Comparison of ENCODE assay signal across 9 cellular contexts in genomic region chr6:26365633-26365995, GRCh38. TPM values are rescaled to one million over a fixed set of nuclear protein-coding genes. Genes with fewer than 3 reads are reported as not detected.
DNase-seq lines count a peak whose midpoint lies in the region; ATAC-seq, FAIRE-seq and TF ChIP-seq lines count a peak whose summit lies in the region.
"Had no signal": no experiment of that assay in that cellular context is flagged by ENCODE, and none has a peak within 500 bp of the region (broad histone marks: within the 10 kb centered on the region; RNA-seq: fewer than 3 reads in every experiment).

No MANE protein-coding gene starts in this region.

- ATAC-seq in HG03135 (IDR thresholded peaks at IDR 0.05; ENCODE audit: unreplicated experiment) (no peak), GM18868 (IDR thresholded peaks at IDR 0.05; ENCODE audit: unreplicated experiment) (no peak)

- H3K27ac ChIP-seq in AG04450 (ENCODE audit: low read depth, low read length) (peak overlapping the region; percentile 89), H1 (ENCODE audit: low read depth, low read length) (peak overlapping the region; percentile 28; the same call in 1 of the 2 replicates), neural progenitor cell (no peak overlapping the region)

- 0 out of 2 replicates have a peak overlapping the region, but pooled peaks have one; percentile 5 for H2BK12ac ChIP-seq in H1 (ENCODE audit: low read depth, low read length)

- H3K4ac ChIP-seq in H1 (replicated peaks; ENCODE audit: insufficient read length, low read depth, low read length), result no peak overlapping the region

- no peak overlapping the region for H2BK20ac ChIP-seq in H1 (ENCODE audit: low read length)

- CTCF ChIA-PET in AG04450 (lab: Charles Lee), result no interaction called here
- CTCF ChIA-PET in H1 (lab: Charles Lee; ENCODE audit: partially characterized antibody), result no interaction called here

- H2BK5ac ChIP-seq in H1 (ENCODE audit: low read depth, low read length), result no peak overlapping the region

- 31% methylated on average over 1 of the region's 1 CpG; no CpG with 5 or more reads in 1 of the 2 experiments for WGBS in H1 (ENCODE audit: extremely low coverage in 1 of 2, insufficient coverage in 1 of 2, insufficient read length in 1 of 2, insufficient replicate concordance in 2 of 2, low coverage in 1 of 2, low lambda C conversion rate in 2 of 2, missing lambda C conversion rate in 1 of 2), 2 experiments

- no peaks in the 10 kb centered on the region for H3K79me1 ChIP-seq in H1 (ENCODE audit: low read depth, low read length)

- H4K8ac ChIP-seq in H1 (ENCODE audit: extremely low read depth, insufficient read depth, low read length), result no peak overlapping the region

- no peaks in the 10 kb centered on the region for H3K36me3 Mint-ChIP-seq in neural progenitor cell

- no peaks in the 10 kb centered on the region for H3F3A ChIP-seq in neural progenitor cell (ENCODE audit: low read depth)

- POLR2A ChIA-PET in AG04450 (lab: Yijun Ruan, JAX), result no interaction called here
- POLR2A ChIA-PET in H1 (lab: Charles Lee; ENCODE audit: partially characterized antibody), result no interaction called here

- TF ChIP-seq POLR2A in H1 (IDR thresholded peaks at IDR 0.05; ENCODE audit: control extremely low read depth in 1 of 2, low read depth in 2 of 2, low read length in 2 of 2), result no peak

- peaks cover 4% of the 10 kb centered on the region for H3K27me3 Mint-ChIP-seq in neural progenitor cell (ENCODE audit: insufficient read depth, low read depth)
- H3K27me3 Mint-ChIP-seq: progenitor cell of endocrine pancreas had no signal

- H4K20me1 ChIP-seq in H1 (replicated peaks in 1 of 2; ENCODE audit: control insufficient read depth in 1 of 2, insufficient read depth in 2 of 2, low read length in 2 of 2) (no peaks in the 10 kb centered on the region), neural progenitor cell (ENCODE audit: low read depth) (no peaks in the 10 kb centered on the region)

- peak overlapping the region; percentile 76 to 77 for H3K4me2 ChIP-seq in H1 (ENCODE audit: insufficient read depth in 1 of 2, low read depth in 2 of 2, low read length in 2 of 2)
- H3K4me2 ChIP-seq in neural progenitor cell, result peak overlapping the region; percentile 80

- H4K5ac ChIP-seq in H1 (ENCODE audit: insufficient read length, low read depth, low read length), result no peak overlapping the region

- H3K23me2 ChIP-seq in H1 (ENCODE audit: low read depth, low read length), result peaks cover 4% of the 10 kb centered on the region; the same call in 1 of the 2 replicates

- H3K23ac ChIP-seq in H1 (ENCODE audit: insufficient read length), result no peak overlapping the region

- H3K27me3 ChIP-seq in AG04450 (ENCODE audit: control insufficient read depth, insufficient read depth, low read length), result no peaks in the 10 kb centered on the region
- no peaks in the 10 kb centered on the region for H3K27me3 ChIP-seq in H1 (replicated peaks in 1 of 4; ENCODE audit: control insufficient read depth in 3 of 4, extremely low read depth in 1 of 4, insufficient read depth in 3 of 4, low read length in 3 of 4)
- H3K27me3 ChIP-seq in neural progenitor cell, result no peaks in the 10 kb centered on the region

- no peaks in the 10 kb centered on the region for H3K9me3 Mint-ChIP-seq in neural progenitor cell

- no peaks in the 10 kb centered on the region for H3K36me3 ChIP-seq in H1 (ENCODE audit: control insufficient read depth in 2 of 4, insufficient read depth in 4 of 4, low read length in 3 of 4)
- H3K36me3 ChIP-seq in neural progenitor cell, result no peaks in the 10 kb centered on the region

- TF ChIP-seq RAD21 in H1 (IDR thresholded peaks at IDR 0.05 in 1 of 2, conservative IDR thresholded peaks at IDR 0.05 in 1 of 2; ENCODE audit: low read depth in 2 of 2, low read length in 2 of 2), result no peak

- H3K9me3 ChIP-seq in AG04450 (ENCODE audit: control insufficient read depth, insufficient read depth, low read length) (no peaks in the 10 kb centered on the region), H1 (ENCODE audit: insufficient read depth in 2 of 2, low read depth in 1 of 2, low read length in 1 of 2) (no peaks in the 10 kb centered on the region), neural progenitor cell (ENCODE audit: low read depth) (no peaks in the 10 kb centered on the region)

- no peak overlapping the region for H4K91ac ChIP-seq in H1 (replicated peaks; ENCODE audit: insufficient read length, low read length)

- H2AK5ac ChIP-seq in H1 (ENCODE audit: low read depth, low read length), result no peak overlapping the region

- H3K79me2 ChIP-seq in H1 (ENCODE audit: control insufficient read depth in 1 of 2, insufficient read depth in 2 of 2, low read length in 2 of 2), result no peaks in the 10 kb centered on the region
- H3K79me2 ChIP-seq in neural progenitor cell (ENCODE audit: low read depth), result no peaks in the 10 kb centered on the region

- H3K27ac Mint-ChIP-seq in neural progenitor cell, result no peak overlapping the region
- H3K27ac Mint-ChIP-seq: progenitor cell of endocrine pancreas had no signal

- H3K14ac ChIP-seq in H1 (ENCODE audit: insufficient read length), result no peak overlapping the region

- FAIRE-seq in H1 (lab: Jason Lieb, UNC), result no peak

- no peak overlapping the region for H3K18ac ChIP-seq in H1 (ENCODE audit: extremely low read depth, low read length)

- no peaks in the 10 kb centered on the region; a peak in 1 of 7 replicates for H3K4me1 ChIP-seq in H1 (replicated peaks in 1 of 4; ENCODE audit: control insufficient read depth in 3 of 4, insufficient read depth in 4 of 4, low read length in 3 of 4)
- H3K4me1 ChIP-seq in neural progenitor cell, result no peaks in the 10 kb centered on the region

- H3K4me3 Mint-ChIP-seq in neural progenitor cell, result no peak overlapping the region

- no peak for TF ChIP-seq EP300 in H1 (IDR thresholded peaks at IDR 0.05; ENCODE audit: borderline replicate concordance in 1 of 2, low read depth in 2 of 2, low read length in 2 of 2)

- peak overlapping the region in 3 of 4 experiments; percentile 6 to 68 (median 60); a peak in 4 of 7 replicates for H3K9ac ChIP-seq in H1 (replicated peaks in 1 of 4; ENCODE audit: extremely low read depth in 1 of 4, low read depth in 3 of 4, low read length in 3 of 4)
- H3K9ac ChIP-seq in neural progenitor cell, result no peak overlapping the region

- peak overlapping the region; percentile 76 for H3K4me3 ChIP-seq in AG04450 (ENCODE audit: low read depth, low read length)
- peak overlapping the region; percentile 83 for H3K4me3 ChIP-seq in Jurkat, Clone E6-1 (ENCODE audit: low read length)
- peak overlapping the region; percentile 44 to 85 (median 63); a peak in 6 of 8 replicates for H3K4me3 ChIP-seq in H1 (ENCODE audit: extremely low read depth in 1 of 4, insufficient read depth in 2 of 4, low read depth in 3 of 4, low read length in 4 of 4)
- H3K4me3 ChIP-seq in neural progenitor cell, result peak overlapping the region; percentile 67

- DNase-seq in AG04450 (ENCODE audit: low read depth, low spot score), result no peak
- DNase-seq in Jurkat, Clone E6-1 (ENCODE audit: low read depth, low spot score), result no peak
- no peak for DNase-seq in H1 (ENCODE audit: low read depth in 1 of 2, low spot score in 2 of 2)
- DNase-seq in neural progenitor cell (ENCODE audit: low spot score), result no peak
- no peak for DNase-seq in kidney glomerular epithelial cell (lab: John Stamatoyannopoulos, UW)
- DNase-seq in NCI-H748 treated with DMSO at 0.1 percent for 48 hours (lab: John Stamatoyannopoulos, UW), result no peak

- H2AFZ ChIP-seq in H1 (ENCODE audit: low read length) (peak overlapping the region; percentile 100), neural progenitor cell (replicated peaks) (peak overlapping the region; percentile 95)

- no peak overlapping the region for H2BK15ac ChIP-seq in H1 (ENCODE audit: low read length)

- no peak overlapping the region for H2BK120ac ChIP-seq in H1 (replicated peaks; ENCODE audit: low read depth, low read length)

- H3K4me1 Mint-ChIP-seq in neural progenitor cell, result no peaks in the 10 kb centered on the region

- no peak for TF ChIP-seq CTCF in AG04450 (IDR thresholded peaks at IDR 0.05; ENCODE audit: low read depth, low read length)
- no peak for TF ChIP-seq CTCF in H1 (IDR thresholded peaks at IDR 0.05; ENCODE audit: control extremely low read depth in 1 of 3, insufficient read depth in 1 of 3, low read depth in 1 of 3, low read length in 3 of 3)
- no peak for TF ChIP-seq CTCF in neural progenitor cell (IDR thresholded peaks at IDR 0.05)

- no peak overlapping the region for H3K56ac ChIP-seq in H1 (replicated peaks; ENCODE audit: insufficient read length, low read depth, low read length)

RNA-seq across cellular contexts. Expression of gene BTN3A2, which starts 0.6 kb away (rescaled TPM):
- polyA plus RNA-seq in AG04450 (2011; rRNA removed) (41.2 TPM in 2 replicates), H1 (2011; rRNA removed) (3.4 and 5.3 TPM in 2 replicates)
- polyA minus RNA-seq in AG04450 (2011; rRNA and poly(A)+ RNA removed), result 25.8 and 27.3 TPM in 2 replicates
- polyA plus RNA-seq in Jurkat, Clone E6-1 (2012; ENCODE audit: insufficient read depth, insufficient read length), result 37.9 TPM
- 5.5 and 5.6 TPM in 2 replicates for total RNA-seq in H1 (2021; fragmentation: NEBNext Ultra II Directional; extraction: Animal tissue kit (Norgen Biotek cat#: 25700))
- 5.5 TPM for polyA plus RNA-seq in H1 (2011; cell fraction: cytosol; rRNA removed)
- polyA plus RNA-seq in H1 (2011; cell fraction: nucleus; rRNA removed), result 11.3 TPM
- 5.5 to 11.8 TPM (median 7.3 TPM) in 4 replicates for polyA plus RNA-seq in H1 (2012, experiment 1 of 2)
- polyA plus RNA-seq in H1 (2012, experiment 2 of 2), result 1.1 TPM
- 5.9 TPM for polyA plus RNA-seq in H1 (2013, experiment 1 of 2)
- 5.8 TPM for polyA plus RNA-seq in H1 (2013, experiment 2 of 2)
- polyA minus RNA-seq in H1 (2011; rRNA and poly(A)+ RNA removed), result 11.7 and 14.0 TPM in 2 replicates
- polyA minus RNA-seq in H1 (2011; cell fraction: cytosol; rRNA and poly(A)+ RNA removed), result 2.0 TPM
- polyA minus RNA-seq in H1 (2011; cell fraction: nucleus; rRNA and poly(A)+ RNA removed), result 9.5 TPM
- total RNA-seq in neural progenitor cell (ENCODE audit: low replicate concordance), result 3.2 and 5.9 TPM in 2 replicates

RNA-seq across cellular contexts. Expression of gene BTN2A2, which starts 17.3 kb away (rescaled TPM):
- polyA plus RNA-seq in AG04450 (2011; rRNA removed) (14.0 and 15.5 TPM in 2 replicates), H1 (2011; rRNA removed) (12.2 and 14.9 TPM in 2 replicates)
- polyA minus RNA-seq in AG04450 (2011; rRNA and poly(A)+ RNA removed), result 30.0 and 35.8 TPM in 2 replicates
- polyA plus RNA-seq in Jurkat, Clone E6-1 (2012; ENCODE audit: insufficient read depth, insufficient read length), result 12.2 TPM
- total RNA-seq in H1 (2021; fragmentation: NEBNext Ultra II Directional; extraction: Animal tissue kit (Norgen Biotek cat#: 25700)), result 16.0 and 20.2 TPM in 2 replicates
- 18.5 TPM for polyA plus RNA-seq in H1 (2011; cell fraction: cytosol; rRNA removed)
- polyA plus RNA-seq in H1 (2011; cell fraction: nucleus; rRNA removed), result 36.1 TPM
- polyA plus RNA-seq in H1 (2012, experiment 1 of 2), result 16.0 to 20.3 TPM (median 16.8 TPM) in 4 replicates
- polyA plus RNA-seq in H1 (2012, experiment 2 of 2), result 7.9 TPM
- 20.6 TPM for polyA plus RNA-seq in H1 (2013, experiment 1 of 2)
- 20.3 TPM for polyA plus RNA-seq in H1 (2013, experiment 2 of 2)
- polyA minus RNA-seq in H1 (2011; rRNA and poly(A)+ RNA removed), result 33.1 TPM in 2 replicates
- 13.3 TPM for polyA minus RNA-seq in H1 (2011; cell fraction: cytosol; rRNA and poly(A)+ RNA removed)
- polyA minus RNA-seq in H1 (2011; cell fraction: nucleus; rRNA and poly(A)+ RNA removed), result 44.5 TPM
- total RNA-seq in neural progenitor cell (ENCODE audit: low replicate concordance), result 28.2 and 30.9 TPM in 2 replicates

RNA-seq across cellular contexts. Expression of gene BTN3A1, which starts 36.5 kb away (rescaled TPM):
- polyA plus RNA-seq in AG04450 (2011; rRNA removed) (32.3 and 32.7 TPM in 2 replicates), H1 (2011; rRNA removed) (4.4 and 4.7 TPM in 2 replicates)
- 40.9 and 57.1 TPM in 2 replicates for polyA minus RNA-seq in AG04450 (2011; rRNA and poly(A)+ RNA removed)
- 29.3 TPM for polyA plus RNA-seq in Jurkat, Clone E6-1 (2012; ENCODE audit: insufficient read depth, insufficient read length)
- total RNA-seq in H1 (2021; fragmentation: NEBNext Ultra II Directional; extraction: Animal tissue kit (Norgen Biotek cat#: 25700)), result 5.1 and 5.6 TPM in 2 replicates
- polyA plus RNA-seq in H1 (2011; cell fraction: cytosol; rRNA removed), result 6.1 TPM
- polyA plus RNA-seq in H1 (2011; cell fraction: nucleus; rRNA removed), result 13.8 TPM
- polyA plus RNA-seq in H1 (2012, experiment 1 of 2), result 4.9 to 7.4 TPM (median 7.2 TPM) in 4 replicates
- polyA plus RNA-seq in H1 (2012, experiment 2 of 2), result 0.83 TPM
- 5.4 TPM for polyA plus RNA-seq in H1 (2013, experiment 1 of 2)
- 6.0 TPM for polyA plus RNA-seq in H1 (2013, experiment 2 of 2)
- polyA minus RNA-seq in H1 (2011; rRNA and poly(A)+ RNA removed), result 5.9 and 22.2 TPM in 2 replicates
- polyA minus RNA-seq in H1 (2011; cell fraction: cytosol; rRNA and poly(A)+ RNA removed), result 1.8 TPM
- 8.9 TPM for polyA minus RNA-seq in H1 (2011; cell fraction: nucleus; rRNA and poly(A)+ RNA removed)
- total RNA-seq in neural progenitor cell (ENCODE audit: low replicate concordance), result 9.7 and 9.8 TPM in 2 replicates
